ENCODE assay signal across 21 cellular contexts in the genomic region with DNA sequence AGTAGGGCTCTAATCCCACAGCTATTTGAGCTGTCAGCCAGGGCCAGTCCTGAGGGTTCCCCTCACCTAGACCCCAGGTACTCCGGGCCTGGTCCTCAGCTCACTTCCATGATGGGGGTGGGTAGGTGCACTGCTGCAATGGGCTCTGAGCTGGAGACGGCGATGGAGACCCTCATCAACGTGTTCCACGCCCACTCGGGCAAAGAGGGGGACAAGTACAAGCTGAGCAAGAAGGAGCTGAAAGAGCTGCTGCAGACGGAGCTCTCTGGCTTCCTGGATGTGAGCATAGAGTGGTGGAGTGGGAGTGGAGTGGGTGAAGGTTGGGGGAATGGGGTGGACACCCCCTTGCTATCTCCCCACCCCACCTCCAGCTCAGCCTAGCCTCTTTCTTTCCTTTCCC. TPM values are rescaled to one million over a fixed set of nuclear protein-coding genes. Genes with fewer than 3 reads are reported as not detected.
DNase-seq lines count a peak whose midpoint lies in the region; ATAC-seq and TF ChIP-seq lines count a peak whose summit lies in the region.
"Had no signal": no experiment of that assay in that cellular context is flagged by ENCODE, and none has a peak within 500 bp of the region (broad histone marks: within the 10 kb centered on the region; RNA-seq: fewer than 3 reads in every experiment).

No MANE protein-coding gene starts in this region.

- peaks cover 4% of the 10 kb centered on the region; the same call in 1 of the 2 replicates for H3K9me3 Mint-ChIP-seq in HFFc6
- H3K9me3 Mint-ChIP-seq in chondrocyte (ENCODE audit: low read depth): no peaks in the 10 kb centered on the region
- H3K9me3 Mint-ChIP-seq in H9: peaks cover 0 to 3% of the 10 kb centered on the region in 2 experiments; a peak in 2 of 5 replicates
- H3K9me3 Mint-ChIP-seq: activated CD4-positive, alpha-beta memory T cell treated with anti-CD3 and anti-CD28 coated beads, Interleukin-2, amount 10 ng/mL, durations not matched to agents 7 days and 5 days; central memory CD8-positive, alpha-beta T cell had no signal

- H3K27me3 Mint-ChIP-seq in HFFc6 (ENCODE audit: insufficient read depth) (peaks cover 6% of the 10 kb centered on the region), chondrocyte (ENCODE audit: low read depth) (no peaks in the 10 kb centered on the region), H9 (ENCODE audit: low read depth) (0 out of 2 replicates have a peak, but pooled peaks cover 2% of the 10 kb centered on the region)
- H3K27me3 Mint-ChIP-seq: activated CD4-positive, alpha-beta memory T cell treated with anti-CD3 and anti-CD28 coated beads, Interleukin-2, amount 10 ng/mL, durations not matched to agents 7 days and 5 days; central memory CD8-positive, alpha-beta T cell; stimulated activated memory B cell treated with anti-CD40 and anti-IgM and Interleukin-4, amounts not matched to agents 10 μg/mL and 1 μg/mL and 100 μg/mL, for 72 hours had no signal

- H2BK15ac ChIP-seq in H9 (ENCODE audit: low read depth, low read length): no peak overlapping the region

- no peak overlapping the region for H3K9ac ChIP-seq in H9 (ENCODE audit: extremely low read depth, insufficient read length, low read length)

- peaks cover 4% of the 10 kb centered on the region; the same call in 1 of the 2 replicates for H3K79me2 ChIP-seq in H9 (ENCODE audit: insufficient read depth, low read length)

- no peak overlapping the region for H3T11ph ChIP-seq in H9 (ENCODE audit: low read length)

- H4K20me1 ChIP-seq in H9 (ENCODE audit: control insufficient read depth, insufficient read depth, insufficient read length): no peaks in the 10 kb centered on the region

- H3K23me2 ChIP-seq in H9 (ENCODE audit: insufficient read length, low read depth, low read length, poor library complexity, severe bottlenecking): peaks cover 19% of the 10 kb centered on the region

- H3K4ac ChIP-seq in H9 (ENCODE audit: low read depth, low read length): no peak overlapping the region

- no peak overlapping the region for H2BK120ac ChIP-seq in H9 (ENCODE audit: low read depth, low read length, poor library complexity, severe bottlenecking)

- H3K9me3 ChIP-seq in lower lobe of right lung (no peaks in the 10 kb centered on the region), spleen (no peaks in the 10 kb centered on the region), H9 (ENCODE audit: control insufficient read depth, low read depth, low read length) (no peaks in the 10 kb centered on the region)

- H3K27me3 ChIP-seq in lower lobe of right lung (ENCODE audit: low read depth) (no peaks in the 10 kb centered on the region), spleen (replicated peaks in 1 of 7) (no peaks in the 10 kb centered on the region), H9 (ENCODE audit: insufficient read depth, low read length) (no peaks in the 10 kb centered on the region)

- H4K5ac ChIP-seq in H9 (ENCODE audit: insufficient read length, low read depth, low read length): no peak overlapping the region

- H3K36me3 Mint-ChIP-seq in HFFc6 (ENCODE audit: low read depth) (peaks cover 35% of the 10 kb centered on the region), chondrocyte (ENCODE audit: low read depth) (peaks cover 4% of the 10 kb centered on the region), H9 (ENCODE audit: insufficient read depth in 1 of 3, low read depth in 3 of 3) (peaks cover 9 to 22% (median 16%) of the 10 kb centered on the region in 3 experiments)

- H3K27ac Mint-ChIP-seq in HFFc6: peak overlapping the region; percentile 61; the same call in 1 of the 2 replicates
- H3K27ac Mint-ChIP-seq in chondrocyte (ENCODE audit: unreplicated experiment): peak overlapping the region; percentile 81
- H3K27ac Mint-ChIP-seq in H9: peak overlapping the region in 1 of 3 experiments; percentile 64; a peak in 1 of 7 replicates
- H3K27ac Mint-ChIP-seq: activated CD4-positive, alpha-beta memory T cell treated with anti-CD3 and anti-CD28 coated beads, Interleukin-2, amount 10 ng/mL, durations not matched to agents 7 days and 5 days; stimulated activated memory B cell treated with anti-CD40 and anti-IgM and Interleukin-4, amounts not matched to agents 10 μg/mL and 1 μg/mL and 100 μg/mL, for 72 hours had no signal

- no peak overlapping the region for H2AFZ ChIP-seq in H9 (ENCODE audit: low read length)

- no peak overlapping the region for H3K4me3 Mint-ChIP-seq in HFFc6
- H3K4me3 Mint-ChIP-seq in chondrocyte (ENCODE audit: unreplicated experiment): no peak overlapping the region
- peak overlapping the region in 1 of 2 experiments; percentile 30; a peak in 1 of 5 replicates for H3K4me3 Mint-ChIP-seq in H9
- H3K4me3 Mint-ChIP-seq: activated CD4-positive, alpha-beta memory T cell treated with anti-CD3 and anti-CD28 coated beads, Interleukin-2, amount 10 ng/mL, durations not matched to agents 7 days and 5 days; CD4-positive, alpha-beta memory T cell; central memory CD8-positive, alpha-beta T cell; stimulated activated memory B cell treated with anti-CD40 and anti-IgM and Interleukin-4, amounts not matched to agents 10 μg/mL and 1 μg/mL and 100 μg/mL, for 72 hours had no signal

- no peak for ATAC-seq in lower lobe of right lung
- no peak for ATAC-seq in GM21515 (IDR thresholded peaks at IDR 0.05; ENCODE audit: unreplicated experiment)
- ATAC-seq in HG02852 (IDR thresholded peaks at IDR 0.05; ENCODE audit: unreplicated experiment): no peak
- ATAC-seq: activated T-cell treated with anti-CD3 and anti-CD28 coated beads, Interleukin-2, amount 50 U/mL, for 72 hours; HCT116; stimulated activated memory B cell treated with anti-CD40 and anti-IgM and Interleukin-4, amounts not matched to agents 10 μg/mL and 1 μg/mL and 100 μg/mL, for 72 hours had no signal

- peaks cover 59% of the 10 kb centered on the region for H3K4me1 ChIP-seq in lower lobe of right lung
- H3K4me1 ChIP-seq in spleen: peaks cover under 1 to 80% (median 31%) of the 10 kb centered on the region in 6 donors
- no peaks in the 10 kb centered on the region for H3K4me1 ChIP-seq in H9 (ENCODE audit: insufficient read depth, low read length)

- no peak overlapping the region for H3K56ac ChIP-seq in H9 (ENCODE audit: insufficient read length, low read depth, low read length)

- no peak overlapping the region for H3K14ac ChIP-seq in H9 (ENCODE audit: insufficient read depth, low read length)

- peaks cover 6% of the 10 kb centered on the region for H3K36me3 ChIP-seq in lower lobe of right lung
- peaks cover 0 to 6% (median 0%) of the 10 kb centered on the region in 6 donors for H3K36me3 ChIP-seq in spleen

- WGBS in spleen, 5 donors: 85 to 98% (median 88%) methylated on average over 7 of the region's 7 CpGs
- no CpG with 5 or more reads among the region's 7 CpGs for WGBS in H9 (ENCODE audit: extremely low coverage, insufficient read length, low lambda C conversion rate)

- H2BK20ac ChIP-seq in H9 (ENCODE audit: low read depth, low read length, poor library complexity, severe bottlenecking): no peak overlapping the region

- H3K27ac ChIP-seq in lower lobe of right lung (peak overlapping the region; percentile 24), spleen (peak overlapping the region in 7 of 8 donors; percentile 22 to 84 (median 38)), H9 (ENCODE audit: insufficient read length, low read depth, low read length) (no peak overlapping the region)

- no peak for TF ChIP-seq CTCF in HFFc6 (IDR thresholded peaks at IDR 0.05)
- TF ChIP-seq CTCF in chondrocyte (IDR thresholded peaks at IDR 0.05): no peak
- no peak for TF ChIP-seq CTCF in lower lobe of right lung (IDR thresholded peaks at IDR 0.05)
- TF ChIP-seq CTCF in spleen (IDR thresholded peaks at IDR 0.05 in 8 of 11, conservative IDR thresholded peaks at IDR 0.05 in 3 of 11): no peak
- TF ChIP-seq CTCF in H9 (conservative IDR thresholded peaks at IDR 0.05): no peak

- H3K4me2 ChIP-seq in H9 (ENCODE audit: insufficient read depth, insufficient read length, low read length): no peak overlapping the region

- H3K4me3 ChIP-seq in lower lobe of right lung (no peak overlapping the region), spleen (no peak overlapping the region)

- H3K18ac ChIP-seq in H9 (ENCODE audit: insufficient read length, low read depth, low read length): no peak overlapping the region

- H3K23ac ChIP-seq in H9 (ENCODE audit: insufficient read length, low read depth, low read length): no peak overlapping the region

- no peak overlapping the region for H2BK12ac ChIP-seq in H9 (ENCODE audit: insufficient read length, low read depth, low read length)

- H3K79me1 ChIP-seq in H9 (ENCODE audit: insufficient read depth, low read depth, low read length, poor library complexity, severe bottlenecking): no peaks in the 10 kb centered on the region

- H4K91ac ChIP-seq in H9 (ENCODE audit: insufficient read length, low read depth, low read length): no peak overlapping the region

- H4K8ac ChIP-seq in H9 (replicated peaks; ENCODE audit: insufficient read length, low read depth, low read length): no peak overlapping the region

- intact Hi-C loops in lower lobe of right lung (cut with DNase I): no loop called here
- intact Hi-C loops in spleen (cut with DNase I; ENCODE audit: low total_unique reads): no loop called here

- no peak for TF ChIP-seq POLR2A in spleen (IDR thresholded peaks at IDR 0.05)

- H3K4me1 Mint-ChIP-seq in HFFc6 (ENCODE audit: low read depth) (peaks cover 61% of the 10 kb centered on the region), chondrocyte (ENCODE audit: low read depth) (peaks cover 76% of the 10 kb centered on the region), H9 (peaks cover 41 to 46% of the 10 kb centered on the region in 2 experiments)

- H2AK5ac ChIP-seq in H9 (ENCODE audit: insufficient read length, low read length): no peak overlapping the region

- no peak overlapping the region for H2BK5ac ChIP-seq in H9 (ENCODE audit: insufficient read length, low read length)

- DNase-seq in HFFc6 (no peak), chondrocyte (ENCODE audit: low spot score) (peak; percentile 77), lower lobe of right lung (no peak), spleen (no peak), H9 (no peak), NCI-H82 treated with DMSO at 0.1 percent for 48 hours (lab: John Stamatoyannopoulos, UW; ENCODE audit: unreplicated experiment) (no peak)
- DNase-seq: activated CD4-positive, alpha-beta memory T cell treated with anti-CD3 and anti-CD28 coated beads, Interleukin-2, amount 10 ng/mL, durations not matched to agents 7 days and 5 days; activated T-cell treated with anti-CD3 and anti-CD28 coated beads, Interleukin-2, amount 50 U/mL, for 72 hours; DMS79; MM.1S; NCI-H2029; NCI-H510A treated with DMSO at 0.1 percent for 48 hours; T-helper 1 cell had no signal

RNA-seq across cellular contexts. Expression of gene S100A1, which starts 2.1 kb away (rescaled TPM):
- total RNA-seq in HFFc6 (2021; fragmentation: NEBNext Ultra II Directional; extraction: Animal tissue kit (Norgen Biotek cat#: 25700)): under 1 TPM in 3 of 6 experiments, not detected in 3; 0.59 to 0.96 (median 0.82) TPM
- total RNA-seq in chondrocyte (1.2 to 1.5 TPM (median 1.3 TPM) in 3 replicates), lower lobe of right lung (0.71 TPM), spleen (1 to 10 TPM in 1 of 7 donors, not detected in 6; 2.6 TPM), H9 (2021) (1.1 TPM in 1 of 2 replicates, not detected in the other)
- polyA plus RNA-seq in spleen: 10 to 100 TPM in 1 of 3 donors, 1 to 10 TPM in 2; 1.7 to 39.7 (median 8.2) TPM
- total RNA-seq: activated CD4-positive, alpha-beta memory T cell treated with anti-CD3 and anti-CD28 coated beads, Interleukin-2, amount 10 ng/mL, durations not matched to agents 7 days and 5 days; activated T-cell treated with anti-CD3 and anti-CD28 coated beads, Interleukin-2, amount 50 U/mL, for 72 hours; CD4-positive, alpha-beta memory T cell; fibroblast of villous mesenchyme had no signal
- polyA plus RNA-seq: CD4-positive, alpha-beta memory T cell had no signal

RNA-seq across cellular contexts. Expression of gene S100A13, which starts 3.1 kb away (rescaled TPM):
- total RNA-seq in HFFc6 (2021; fragmentation: NEBNext Ultra II Directional; extraction: Animal tissue kit (Norgen Biotek cat#: 25700)): 100 to 1,000 TPM; 162 to 225 (median 208) TPM
- 98.2 to 113 TPM (median 98.4 TPM) in 3 replicates for total RNA-seq in chondrocyte
- total RNA-seq in lower lobe of right lung: 83.0 TPM
- 100 to 1,000 TPM in 1 of 7 donors, 10 to 100 TPM in 6; 48.8 to 103 (median 72.4) TPM for total RNA-seq in spleen
- polyA plus RNA-seq in spleen: 100 to 1,000 TPM; 118 to 146 (median 143) TPM
- total RNA-seq in H9 (2021): 55.0 and 64.5 TPM in 2 replicates

RNA-seq across cellular contexts. Expression of gene CHTOP, which starts 3.5 kb away (rescaled TPM):
- total RNA-seq in HFFc6 (2021; fragmentation: NEBNext Ultra II Directional; extraction: Animal tissue kit (Norgen Biotek cat#: 25700)): 10 to 100 TPM; 48.1 to 57.9 (median 53.9) TPM
- total RNA-seq in chondrocyte (44.4 to 56.9 TPM (median 47.9 TPM) in 3 replicates), lower lobe of right lung (72.2 TPM), spleen (100 to 1,000 TPM in 2 of 7 donors, 10 to 100 TPM in 5; 70.7 to 108 (median 86.3) TPM), H9 (2021) (126 and 129 TPM in 2 replicates)
- 10 to 100 TPM; 58.1 to 84.1 (median 73.1) TPM for polyA plus RNA-seq in spleen

RNA-seq across cellular contexts. Expression of gene S100A14, which starts 14.3 kb away (rescaled TPM):
- under 1 TPM in 1 of 6 experiments, not detected in 5; 0.54 TPM for total RNA-seq in HFFc6 (2021; fragmentation: NEBNext Ultra II Directional; extraction: Animal tissue kit (Norgen Biotek cat#: 25700))
- not detected in 3 replicates for total RNA-seq in chondrocyte
- total RNA-seq in lower lobe of right lung: 138 TPM
- total RNA-seq in spleen: 1 to 10 TPM in 1 of 7 donors, under 1 TPM in 3, not detected in 3; 0.28 to 1.0 (median 0.75) TPM
- polyA plus RNA-seq in spleen: 1 to 10 TPM; 1.2 to 3.0 (median 2.0) TPM
- 0.63 and 0.66 TPM in 2 replicates for total RNA-seq in H9 (2021)
- total RNA-seq: activated CD4-positive, alpha-beta memory T cell treated with anti-CD3 and anti-CD28 coated beads, Interleukin-2, amount 10 ng/mL, durations not matched to agents 7 days and 5 days; CD4-positive, alpha-beta memory T cell; fibroblast of villous mesenchyme had no signal
- polyA plus RNA-seq: AG04450; CD4-positive, alpha-beta memory T cell had no signal

RNA-seq across cellular contexts. Expression of gene S100A16, which starts 17.4 kb away (rescaled TPM):
- total RNA-seq in HFFc6 (2021; fragmentation: NEBNext Ultra II Directional; extraction: Animal tissue kit (Norgen Biotek cat#: 25700)): 100 to 1,000 TPM; 235 to 351 (median 258) TPM
- total RNA-seq in chondrocyte (111 to 122 TPM (median 115 TPM) in 3 replicates), lower lobe of right lung (52.3 TPM), spleen (100 to 1,000 TPM in 3 of 7 donors, 10 to 100 TPM in 4; 78.0 to 111 (median 97.0) TPM), H9 (2021) (8.0 and 8.2 TPM in 2 replicates)
- polyA plus RNA-seq in spleen: 100 to 1,000 TPM in 1 of 3 donors, 10 to 100 TPM in 2; 52.0 to 101 (median 68.2) TPM
- total RNA-seq: activated CD4-positive, alpha-beta memory T cell treated with anti-CD3 and anti-CD28 coated beads, Interleukin-2, amount 10 ng/mL, durations not matched to agents 7 days and 5 days; activated T-cell treated with anti-CD3 and anti-CD28 coated beads, Interleukin-2, amount 50 U/mL, for 72 hours; CD4-positive, alpha-beta memory T cell had no signal
- polyA plus RNA-seq: CD4-positive, alpha-beta memory T cell had no signal
